Comparison of ENCODE assay signal across 6 cellular contexts in the genomic region with DNA sequence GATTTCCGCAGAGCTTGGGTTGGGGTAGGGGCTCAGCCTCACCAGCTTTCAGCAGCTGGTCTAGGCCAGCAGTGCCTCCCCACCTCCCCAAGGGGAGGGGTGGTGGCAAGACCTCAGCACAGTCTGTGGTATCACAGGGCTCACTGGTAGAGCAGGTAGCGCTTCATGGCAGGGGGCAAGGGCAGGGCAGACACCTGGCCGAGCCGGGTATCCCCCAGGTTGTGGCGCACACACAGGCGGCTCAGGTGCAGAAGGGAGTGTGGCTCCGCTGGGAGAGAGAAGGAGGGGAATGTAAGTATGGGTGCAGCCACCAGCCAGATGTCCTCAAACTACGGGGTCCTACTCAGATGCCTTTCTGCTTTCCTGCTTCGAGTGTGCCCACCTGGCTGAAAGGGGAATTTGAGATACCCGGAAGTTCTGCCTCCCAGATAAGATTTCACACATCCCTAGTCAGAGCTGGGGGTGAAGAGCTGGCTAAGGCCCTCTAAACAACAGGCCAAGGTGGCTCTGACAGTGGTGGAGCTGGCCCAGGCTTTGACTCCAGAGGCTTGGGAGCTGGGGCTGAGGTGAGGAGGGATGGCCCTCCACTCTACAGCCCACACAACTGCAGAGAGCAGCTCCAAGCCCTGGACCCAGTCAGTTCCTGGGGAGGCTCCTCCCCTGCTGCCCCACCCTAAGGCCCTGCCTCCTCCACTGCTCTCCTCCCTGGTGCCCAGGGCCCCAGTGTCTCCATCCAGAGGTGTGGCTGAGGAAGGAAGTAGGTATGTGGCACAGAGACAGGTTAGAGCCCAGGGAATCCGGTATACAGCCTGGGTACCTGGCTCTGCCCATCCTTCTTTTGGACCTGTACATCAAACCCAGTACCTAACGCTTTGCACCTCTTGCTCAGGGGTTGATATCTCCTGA. TPM values are rescaled to one million over a fixed set of nuclear protein-coding genes. Genes with fewer than 3 reads are reported as not detected.
A peak's percentile ranks its signal among the peaks of the same experiment; 100 is the strongest.
DNase-seq lines count a peak whose midpoint lies in the region; ATAC-seq and TF ChIP-seq lines count a peak whose summit lies in the region.

No MANE protein-coding gene starts in this region.

- peaks cover 26% of the 10 kb centered on the region for H3K36me3 Mint-ChIP-seq in activated T-cell treated with anti-CD3 and anti-CD28 coated beads, Interleukin-2, amount 50 U/mL, for 4 hours (ENCODE audit: insufficient read depth)

- H3K9me3 ChIP-seq in cardiac muscle cell (ENCODE audit: low read depth) (no peaks in the 10 kb centered on the region), lung (ENCODE audit: control insufficient read depth in 2 of 2, insufficient read depth in 1 of 2, low read length in 1 of 2) (no peaks in the 10 kb centered on the region)

- peak overlapping the region; percentile 92 for H3K4me3 Mint-ChIP-seq in activated T-cell treated with anti-CD3 and anti-CD28 coated beads, Interleukin-2, amount 50 U/mL, for 4 hours

- H3K27me3 ChIP-seq in cardiac muscle cell (no peaks in the 10 kb centered on the region), lung (ENCODE audit: control insufficient read depth, insufficient read depth) (no peaks in the 10 kb centered on the region)

- no peaks in the 10 kb centered on the region for H3K9me3 Mint-ChIP-seq in activated T-cell treated with anti-CD3 and anti-CD28 coated beads, Interleukin-2, amount 50 U/mL, for 4 hours

- no peak for ATAC-seq in Right ventricle myocardium inferior
- no peak for ATAC-seq in activated T-cell treated with anti-CD3 and anti-CD28 coated beads, Interleukin-2, amount 50 U/mL, for 4 hours
- ATAC-seq in lung (ENCODE audit: insufficient read depth, low FRiP score): no peak
- ATAC-seq in sciatic nerve: no peak

- H3K36me3 ChIP-seq in cardiac muscle cell (peaks cover 19% of the 10 kb centered on the region), lung (ENCODE audit: control insufficient read depth in 2 of 2, insufficient read depth in 2 of 2, low read length in 2 of 2) (peaks cover 5 to 16% of the 10 kb centered on the region in 2 donors)

- 65 to 72% methylated on average over 12 of the region's 12 CpGs for WGBS in lung, 2 donors

- H3K4me3 ChIP-seq in cardiac muscle cell (no peak overlapping the region), lung (peak overlapping the region; percentile 64)

- H3K27me3 Mint-ChIP-seq in activated T-cell treated with anti-CD3 and anti-CD28 coated beads, Interleukin-2, amount 50 U/mL, for 4 hours (ENCODE audit: low read depth): no peaks in the 10 kb centered on the region

- intact Hi-C loops in Right ventricle myocardium inferior (cut with DNase I) (loop anchor here (5.0 to 10.0 kb wide), 2 partner anchors 71 to 233 kb away; a partner anchor contains a TSS), sciatic nerve (cut with DNase I) (no loop called here)

- peaks cover 53% of the 10 kb centered on the region for H3K4me1 Mint-ChIP-seq in activated T-cell treated with anti-CD3 and anti-CD28 coated beads, Interleukin-2, amount 50 U/mL, for 4 hours (ENCODE audit: low read depth)

- DNase-seq in cardiac muscle cell (ENCODE audit: low read depth in 1 of 2, low spot score in 1 of 2): peak in 1 of 2 donors; percentile 21
- no peak for DNase-seq in Right ventricle myocardium inferior (ENCODE audit: missing footprints)
- DNase-seq in activated T-cell treated with anti-CD3 and anti-CD28 coated beads, Interleukin-2, amount 50 U/mL, for 4 hours: no peak
- DNase-seq in lung (ENCODE audit: low spot score): no peak
- no peak for DNase-seq in sciatic nerve (ENCODE audit: low spot score)
- DNase-seq in effector CD4-positive, alpha-beta T cell: no peak

- TF ChIP-seq CTCF in cardiac muscle cell (IDR thresholded peaks at IDR 0.05; ENCODE audit: low read depth, low read length): no peak
- no peak for TF ChIP-seq CTCF in lung (IDR thresholded peaks at IDR 0.05; ENCODE audit: control extremely low read depth, extremely low read depth)

- H3K4me1 ChIP-seq in cardiac muscle cell (ENCODE audit: low read depth): peaks cover 12% of the 10 kb centered on the region
- H3K4me1 ChIP-seq in lung (ENCODE audit: control insufficient read depth in 2 of 2, insufficient read depth in 2 of 2, low read length in 2 of 2): peaks cover 0 to 18% of the 10 kb centered on the region in 2 donors

- peak overlapping the region; percentile 21 for H3K27ac ChIP-seq in cardiac muscle cell
- peak overlapping the region in 1 of 2 donors; percentile 35 for H3K27ac ChIP-seq in lung (ENCODE audit: low read depth in 1 of 2, low read length in 1 of 2)

RNA-seq across cellular contexts. Expression of a gene that starts 1.8 kb away (rescaled TPM):
- total RNA-seq in cardiac muscle cell (11.6 and 12.3 TPM in 2 replicates), Right ventricle myocardium inferior (3.0 TPM), lung (10 to 100 TPM; 25.3 to 37.5 TPM), sciatic nerve (12.3 TPM)
- polyA plus RNA-seq in cardiac muscle cell (13.5 and 15.6 TPM in 2 replicates), lung (10 to 100 TPM; 21.0 to 39.8 TPM)
- 1 to 10 TPM; 5.6 to 8.5 (median 6.7) TPM for total RNA-seq in activated T-cell treated with anti-CD3 and anti-CD28 coated beads, Interleukin-2, amount 50 U/mL, for 4 hours

RNA-seq across cellular contexts. Expression of a gene that starts 4.0 kb away (rescaled TPM):
- total RNA-seq in cardiac muscle cell: 1,963 and 2,650 TPM in 2 replicates
- polyA plus RNA-seq in cardiac muscle cell: 3,554 and 4,448 TPM in 2 replicates
- 832 TPM for total RNA-seq in Right ventricle myocardium inferior
- total RNA-seq in activated T-cell treated with anti-CD3 and anti-CD28 coated beads, Interleukin-2, amount 50 U/mL, for 4 hours: 1,000 to 10,000 TPM; 1,135 to 1,217 (median 1,169) TPM
- 100 to 1,000 TPM; 256 to 507 TPM for total RNA-seq in lung
- 1,000 to 10,000 TPM in 1 of 2 donors, 100 to 1,000 TPM in 1; 362 to 1,097 TPM for polyA plus RNA-seq in lung
- 233 TPM for total RNA-seq in sciatic nerve

RNA-seq across cellular contexts. Expression of a gene that starts 19.4 kb away (rescaled TPM):
- total RNA-seq in cardiac muscle cell (145 and 150 TPM in 2 replicates), Right ventricle myocardium inferior (62.0 TPM), lung (10 to 100 TPM; 35.3 to 92.1 TPM), sciatic nerve (70.1 TPM)
- polyA plus RNA-seq in cardiac muscle cell (156 TPM in 2 replicates), lung (10 to 100 TPM; 24.8 to 38.1 TPM)
- 100 to 1,000 TPM; 169 to 192 (median 176) TPM for total RNA-seq in activated T-cell treated with anti-CD3 and anti-CD28 coated beads, Interleukin-2, amount 50 U/mL, for 4 hours

RNA-seq across cellular contexts. Expression of a gene that starts 20.2 kb away (rescaled TPM):
- total RNA-seq in cardiac muscle cell (11.5 and 42.8 TPM in 2 replicates), Right ventricle myocardium inferior (1.2 TPM), lung (1 to 10 TPM; 1.3 to 3.5 TPM), sciatic nerve (0.71 TPM)
- polyA plus RNA-seq in cardiac muscle cell (10.4 and 84.9 TPM in 2 replicates), lung (1 to 10 TPM; 2.2 to 4.1 TPM)
- total RNA-seq in activated T-cell treated with anti-CD3 and anti-CD28 coated beads, Interleukin-2, amount 50 U/mL, for 4 hours: 1 to 10 TPM; 1.7 to 4.0 (median 3.1) TPM

RNA-seq across cellular contexts. Expression of a gene that starts 30.6 kb away (rescaled TPM):
- total RNA-seq in cardiac muscle cell (3.0 and 5.2 TPM in 2 replicates), Right ventricle myocardium inferior (4.0 TPM), lung (1 to 10 TPM; 1.3 to 3.3 TPM), sciatic nerve (7.1 TPM)
- polyA plus RNA-seq in cardiac muscle cell (1.7 and 2.1 TPM in 2 replicates), lung (1 to 10 TPM; 1.2 to 2.0 TPM)
- under 1 TPM; 0.13 to 0.90 (median 0.38) TPM for total RNA-seq in activated T-cell treated with anti-CD3 and anti-CD28 coated beads, Interleukin-2, amount 50 U/mL, for 4 hours
